Comparison of ENCODE assay signal across 12 cellular contexts in the genomic region with DNA sequence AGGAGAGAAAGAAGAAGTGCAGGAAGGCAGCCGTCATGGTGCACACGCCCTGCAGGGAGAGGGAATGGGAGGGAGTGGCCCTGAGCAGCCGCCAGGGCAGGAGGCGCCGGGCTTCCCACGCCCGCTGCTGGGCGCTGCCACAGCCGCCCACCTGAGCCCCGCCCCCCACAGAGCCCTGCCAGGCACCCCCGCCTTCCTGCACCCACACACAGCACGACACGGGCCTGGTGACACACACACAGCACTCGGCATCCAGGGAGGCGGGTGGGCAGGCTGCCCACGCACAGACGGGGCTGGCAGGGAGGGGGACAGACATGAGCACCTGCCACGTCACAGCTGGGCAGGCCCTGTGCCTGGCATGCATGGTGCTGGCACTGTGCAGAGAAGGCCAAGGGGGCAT. TPM values are rescaled to one million over a fixed set of nuclear protein-coding genes. Genes with fewer than 3 reads are reported as not detected.
DNase-seq lines count a peak whose midpoint lies in the region; ATAC-seq and TF ChIP-seq lines count a peak whose summit lies in the region.
"Had no signal": no experiment of that assay in that cellular context is flagged by ENCODE, and none has a peak within 500 bp of the region (broad histone marks: within the 10 kb centered on the region; RNA-seq: fewer than 3 reads in every experiment).

No MANE protein-coding gene starts in this region.

- no peaks in the 10 kb centered on the region for H3K36me3 Mint-ChIP-seq in activated T-helper 17 cell treated with anti-CD3 and anti-CD28 coated beads, Interleukin-2, amount 50 U/mL, for 72 hours (ENCODE audit: low read depth)

- H3K9me3 ChIP-seq in right cardiac atrium (ENCODE audit: control insufficient read depth, low read length) (no peaks in the 10 kb centered on the region), mucosa of descending colon (no peaks in the 10 kb centered on the region), transverse colon (no peaks in the 10 kb centered on the region)
- H3K9me3 ChIP-seq in effector memory CD4-positive, alpha-beta T cell (ENCODE audit: control insufficient read depth, low read length): no peaks in the 10 kb centered on the region

- TF ChIP-seq POLR2A in transverse colon (IDR thresholded peaks at IDR 0.05): no peak

- DNase-seq in right cardiac atrium: peak in 2 of 3 donors; percentile 34 to 52
- DNase-seq in left ventricle myocardium superior: no peak
- peak in 2 of 3 donors; percentile 61 to 67 for DNase-seq in mucosa of descending colon
- DNase-seq in transverse colon: peak; percentile 48
- no peak for DNase-seq in effector memory CD4-positive, alpha-beta T cell
- no peak for DNase-seq in HK-2 (ENCODE audit: unreplicated experiment)
- no peak for DNase-seq in HuH-7 (ENCODE audit: low spot score)
- DNase-seq: AML-193, NCI-H2171 treated with DMSO at 0.1 percent for 48 hours had no signal

- TF ChIP-seq EP300 in transverse colon (IDR thresholded peaks at IDR 0.05; ENCODE audit: low read depth): no peak

- H3K27me3 ChIP-seq in right cardiac atrium (ENCODE audit: control insufficient read depth, insufficient read depth): no peaks in the 10 kb centered on the region
- H3K27me3 ChIP-seq in transverse colon: no peaks in the 10 kb centered on the region
- no peaks in the 10 kb centered on the region for H3K27me3 ChIP-seq in effector memory CD4-positive, alpha-beta T cell (replicated peaks; ENCODE audit: control insufficient read depth, insufficient read depth, low read length, poor library complexity, severe bottlenecking)

- H3K4me3 ChIP-seq in right cardiac atrium (ENCODE audit: low read length) (no peak overlapping the region), mucosa of descending colon (no peak overlapping the region), transverse colon (no peak overlapping the region)
- H3K4me3 ChIP-seq in effector memory CD4-positive, alpha-beta T cell (ENCODE audit: insufficient read depth, low read depth, low read length, poor library complexity, severe bottlenecking): no peak overlapping the region

- ATAC-seq in right cardiac atrium: no peak
- ATAC-seq in left ventricle myocardium superior: no peak
- peak; percentile 37 for ATAC-seq in activated T-helper 17 cell treated with anti-CD3 and anti-CD28 coated beads, Interleukin-2, amount 50 U/mL, for 72 hours (replicated peaks)
- ATAC-seq in mucosa of descending colon: peak; percentile 81

- H3K36me3 ChIP-seq in mucosa of descending colon (ENCODE audit: low read depth): no peaks in the 10 kb centered on the region
- no peaks in the 10 kb centered on the region for H3K36me3 ChIP-seq in transverse colon
- H3K36me3 ChIP-seq in effector memory CD4-positive, alpha-beta T cell (ENCODE audit: control insufficient read depth, insufficient read depth, low read length): no peaks in the 10 kb centered on the region

- in situ Hi-C loops in transverse colon (cut with MboI; ENCODE audit: low pct_ligation_motif_present in 1 of 4, low pct_unique_long_range_greater_than_20kb in 1 of 4, low sequenced_read_pairs in 3 of 4): no loop called here

- H3K27ac Mint-ChIP-seq in activated T-helper 17 cell treated with anti-CD3 and anti-CD28 coated beads, Interleukin-2, amount 50 U/mL, for 72 hours: no peak overlapping the region
- H3K27ac Mint-ChIP-seq: T-helper 1 cell treated with Interleukin-12 subunit alpha and Interleukin-12 subunit beta and Interleukin-4 antibody, amounts not matched to agents 30 μg/mL and 1 μg/mL, for 36 hours had no signal

- H3K4me1 ChIP-seq in right cardiac atrium (ENCODE audit: control insufficient read depth, insufficient read depth, low read length) (no peaks in the 10 kb centered on the region), mucosa of descending colon (ENCODE audit: low read depth) (peaks cover 4% of the 10 kb centered on the region), transverse colon (peaks cover 0 to 7% (median 4%) of the 10 kb centered on the region in 4 donors)
- H3K4me1 ChIP-seq in effector memory CD4-positive, alpha-beta T cell (ENCODE audit: control insufficient read depth, insufficient read depth, low read length, poor library complexity, severe bottlenecking): peaks cover 7% of the 10 kb centered on the region

- WGBS in right cardiac atrium: 73% methylated on average over 18 of the region's 18 CpGs
- WGBS in transverse colon (ENCODE audit: low coverage in 1 of 2), 2 donors: 55% methylated on average over 11 of the region's 18 CpGs; no CpG with 5 or more reads in 1 of the 2 donors

- H3K9me3 Mint-ChIP-seq in activated T-helper 17 cell treated with anti-CD3 and anti-CD28 coated beads, Interleukin-2, amount 50 U/mL, for 72 hours: no peaks in the 10 kb centered on the region
- H3K9me3 Mint-ChIP-seq: T-helper 1 cell treated with Interleukin-12 subunit alpha and Interleukin-12 subunit beta and Interleukin-4 antibody, amounts not matched to agents 30 μg/mL and 1 μg/mL, for 36 hours had no signal

- peaks cover 10% of the 10 kb centered on the region for H3K4me1 Mint-ChIP-seq in activated T-helper 17 cell treated with anti-CD3 and anti-CD28 coated beads, Interleukin-2, amount 50 U/mL, for 72 hours

- intact Hi-C loops in right cardiac atrium (cut with DNase I) (no loop called here), left ventricle myocardium superior (cut with micrococcal nuclease) (no loop called here), mucosa of descending colon (cut with DNase I, micrococcal nuclease) (no loop called here), transverse colon (cut with DNase I; ENCODE audit: low total_unique reads) (no loop called here)

- H3K4me3 Mint-ChIP-seq in activated T-helper 17 cell treated with anti-CD3 and anti-CD28 coated beads, Interleukin-2, amount 50 U/mL, for 72 hours: peak overlapping the region; percentile 19
- H3K4me3 Mint-ChIP-seq: T-helper 1 cell treated with Interleukin-12 subunit alpha and Interleukin-12 subunit beta and Interleukin-4 antibody, amounts not matched to agents 30 μg/mL and 1 μg/mL, for 36 hours had no signal

- H3K27ac ChIP-seq in right cardiac atrium (ENCODE audit: low read length): no peak overlapping the region
- no peak overlapping the region for H3K27ac ChIP-seq in transverse colon
- no peak overlapping the region for H3K27ac ChIP-seq in effector memory CD4-positive, alpha-beta T cell (ENCODE audit: insufficient read depth, low read length, poor library complexity, severe bottlenecking)

- H3K27me3 Mint-ChIP-seq in activated T-helper 17 cell treated with anti-CD3 and anti-CD28 coated beads, Interleukin-2, amount 50 U/mL, for 72 hours: no peaks in the 10 kb centered on the region

- TF ChIP-seq CTCF in mucosa of descending colon (IDR thresholded peaks at IDR 0.05): no peak
- TF ChIP-seq CTCF in transverse colon (IDR thresholded peaks at IDR 0.05): peak in 1 of 5 experiments; percentile 18

RNA-seq across cellular contexts. Expression of a gene that starts 27.5 kb away (rescaled TPM):
- total RNA-seq in right cardiac atrium (10 to 100 TPM; 11.8 to 14.8 (median 13.1) TPM), left ventricle myocardium superior (10.0 TPM), mucosa of descending colon (1 to 10 TPM in 1 of 3 donors, under 1 TPM in 2; 0.55 to 3.8 (median 0.65) TPM), transverse colon (1 to 10 TPM in 2 of 4 donors, under 1 TPM in 1, not detected in 1; 0.55 to 4.2 (median 1.1) TPM)
- polyA plus RNA-seq in right cardiac atrium: 18.2 TPM
- total RNA-seq in activated T-helper 17 cell treated with anti-CD3 and anti-CD28 coated beads, Interleukin-2, amount 50 U/mL, for 72 hours: 1 to 10 TPM in 1 of 2 donors, under 1 TPM in 1; 0.24 to 4.5 TPM

RNA-seq across cellular contexts. Expression of a gene that starts 32.9 kb away (rescaled TPM):
- total RNA-seq in right cardiac atrium (10 to 100 TPM; 40.6 to 50.5 (median 50.3) TPM), left ventricle myocardium superior (16.1 TPM), mucosa of descending colon (10 to 100 TPM; 11.2 to 62.9 (median 19.3) TPM), transverse colon (100 to 1,000 TPM in 1 of 4 donors, 10 to 100 TPM in 3; 14.3 to 135 (median 40.1) TPM)
- 37.4 TPM for polyA plus RNA-seq in right cardiac atrium
- not detected for total RNA-seq in activated T-helper 17 cell treated with anti-CD3 and anti-CD28 coated beads, Interleukin-2, amount 50 U/mL, for 72 hours
- total RNA-seq: OCI-LY7 had no signal

Comparison
In these comparisons a context has a peak if more than half of its experiments do, and no peak if none do; other contexts are left out.
1. DNase-seq: peak in right cardiac atrium (2 of 3), mucosa of descending colon (2 of 3) and transverse colon (single experiment); none in left ventricle myocardium superior (single experiment), effector memory CD4-positive, alpha-beta T cell (0 of 3), HK-2 (single experiment) and HuH-7 (single experiment).
2. ATAC-seq: peak in activated T-helper 17 cell treated with anti-CD3 and anti-CD28 coated beads, Interleukin-2, amount 50 U/mL, for 72 hours (single experiment) and mucosa of descending colon (single experiment); none in right cardiac atrium (0 of 2) and left ventricle myocardium superior (single experiment).
3. RNA of a gene that starts 32.9 kb away (total RNA-seq): 14.3 to 135 TPM in transverse colon, 40.6 to 50.5 TPM in right cardiac atrium, 11.2 to 62.9 TPM in mucosa of descending colon and 16.1 TPM in left ventricle myocardium superior (single experiment); not detected in activated T-helper 17 cell treated with anti-CD3 and anti-CD28 coated beads, Interleukin-2, amount 50 U/mL, for 72 hours; every median in the first group is over 10 times any median in the second.